Comparison of ENCODE assay signal across 1 cellular context in the genomic region with DNA sequence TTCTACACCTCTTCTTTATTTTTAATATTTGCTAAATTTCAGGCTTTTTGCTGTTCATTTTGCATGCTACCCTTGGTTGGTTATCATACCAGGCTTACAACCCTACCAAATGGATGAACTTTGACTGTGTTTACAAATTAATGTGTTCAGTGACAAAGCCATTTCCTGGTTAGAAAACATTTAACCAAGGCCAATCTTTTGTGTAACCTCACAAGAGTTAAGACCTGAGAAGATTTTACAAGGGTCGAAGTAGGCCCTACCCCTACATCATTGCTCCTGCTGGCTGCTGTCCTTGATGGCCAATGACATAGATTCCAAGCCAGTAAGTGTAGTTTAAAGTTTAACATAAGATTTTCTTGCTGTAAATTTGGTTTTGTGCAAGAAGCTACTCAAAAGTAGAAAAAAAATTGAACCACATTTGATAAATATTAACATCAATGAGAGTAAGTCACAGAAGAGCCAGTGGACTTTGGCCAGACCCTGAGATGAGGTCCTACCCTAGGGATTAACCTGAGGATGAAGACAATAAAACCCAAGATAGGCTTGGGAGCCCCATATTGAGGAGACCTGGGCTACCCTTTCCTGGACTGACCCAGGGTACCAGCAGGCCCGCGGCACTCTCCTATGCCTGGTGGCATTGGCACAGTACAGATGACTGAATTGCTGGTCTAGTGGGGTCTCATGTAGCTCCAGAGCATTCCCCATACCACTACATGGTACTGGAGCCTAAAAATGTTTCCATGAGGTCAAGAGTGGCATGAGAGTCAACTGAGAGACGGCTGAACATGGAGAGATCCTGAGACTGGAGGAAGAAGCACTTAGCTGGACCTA.
TF ChIP-seq lines count a peak whose summit lies in the region.

No MANE protein-coding gene starts in this region.

TF ChIP-seq in SK-N-SH, 30 proteins besides CTCF, POLR2A, EP300 and RAD21 (continued from another document):
- TF ChIP-seq, protein P1, sequence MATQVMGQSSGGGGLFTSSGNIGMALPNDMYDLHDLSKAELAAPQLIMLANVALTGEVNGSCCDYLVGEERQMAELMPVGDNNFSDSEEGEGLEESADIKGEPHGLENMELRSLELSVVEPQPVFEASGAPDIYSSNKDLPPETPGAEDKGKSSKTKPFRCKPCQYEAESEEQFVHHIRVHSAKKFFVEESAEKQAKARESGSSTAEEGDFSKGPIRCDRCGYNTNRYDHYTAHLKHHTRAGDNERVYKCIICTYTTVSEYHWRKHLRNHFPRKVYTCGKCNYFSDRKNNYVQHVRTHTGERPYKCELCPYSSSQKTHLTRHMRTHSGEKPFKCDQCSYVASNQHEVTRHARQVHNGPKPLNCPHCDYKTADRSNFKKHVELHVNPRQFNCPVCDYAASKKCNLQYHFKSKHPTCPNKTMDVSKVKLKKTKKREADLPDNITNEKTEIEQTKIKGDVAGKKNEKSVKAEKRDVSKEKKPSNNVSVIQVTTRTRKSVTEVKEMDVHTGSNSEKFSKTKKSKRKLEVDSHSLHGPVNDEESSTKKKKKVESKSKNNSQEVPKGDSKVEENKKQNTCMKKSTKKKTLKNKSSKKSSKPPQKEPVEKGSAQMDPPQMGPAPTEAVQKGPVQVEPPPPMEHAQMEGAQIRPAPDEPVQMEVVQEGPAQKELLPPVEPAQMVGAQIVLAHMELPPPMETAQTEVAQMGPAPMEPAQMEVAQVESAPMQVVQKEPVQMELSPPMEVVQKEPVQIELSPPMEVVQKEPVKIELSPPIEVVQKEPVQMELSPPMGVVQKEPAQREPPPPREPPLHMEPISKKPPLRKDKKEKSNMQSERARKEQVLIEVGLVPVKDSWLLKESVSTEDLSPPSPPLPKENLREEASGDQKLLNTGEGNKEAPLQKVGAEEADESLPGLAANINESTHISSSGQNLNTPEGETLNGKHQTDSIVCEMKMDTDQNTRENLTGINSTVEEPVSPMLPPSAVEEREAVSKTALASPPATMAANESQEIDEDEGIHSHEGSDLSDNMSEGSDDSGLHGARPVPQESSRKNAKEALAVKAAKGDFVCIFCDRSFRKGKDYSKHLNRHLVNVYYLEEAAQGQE (IDR thresholded peaks at IDR 0.05; ENCODE audit: low read depth, low read length), result no peak
- no peak for TF ChIP-seq NRF1 (IDR thresholded peaks at IDR 0.05; ENCODE audit: low read depth, low read length)
- TF ChIP-seq YY1 (IDR thresholded peaks at IDR 0.05; ENCODE audit: low read depth), result no peak
- TF ChIP-seq, protein P2, sequence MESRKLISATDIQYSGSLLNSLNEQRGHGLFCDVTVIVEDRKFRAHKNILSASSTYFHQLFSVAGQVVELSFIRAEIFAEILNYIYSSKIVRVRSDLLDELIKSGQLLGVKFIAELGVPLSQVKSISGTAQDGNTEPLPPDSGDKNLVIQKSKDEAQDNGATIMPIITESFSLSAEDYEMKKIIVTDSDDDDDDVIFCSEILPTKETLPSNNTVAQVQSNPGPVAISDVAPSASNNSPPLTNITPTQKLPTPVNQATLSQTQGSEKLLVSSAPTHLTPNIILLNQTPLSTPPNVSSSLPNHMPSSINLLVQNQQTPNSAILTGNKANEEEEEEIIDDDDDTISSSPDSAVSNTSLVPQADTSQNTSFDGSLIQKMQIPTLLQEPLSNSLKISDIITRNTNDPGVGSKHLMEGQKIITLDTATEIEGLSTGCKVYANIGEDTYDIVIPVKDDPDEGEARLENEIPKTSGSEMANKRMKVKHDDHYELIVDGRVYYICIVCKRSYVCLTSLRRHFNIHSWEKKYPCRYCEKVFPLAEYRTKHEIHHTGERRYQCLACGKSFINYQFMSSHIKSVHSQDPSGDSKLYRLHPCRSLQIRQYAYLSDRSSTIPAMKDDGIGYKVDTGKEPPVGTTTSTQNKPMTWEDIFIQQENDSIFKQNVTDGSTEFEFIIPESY (IDR thresholded peaks at IDR 0.05; ENCODE audit: borderline replicate concordance, low read depth), result no peak
- TF ChIP-seq MXI1 (IDR thresholded peaks at IDR 0.05; ENCODE audit: low read depth, low read length), result no peak
